In the genomic region with DNA sequence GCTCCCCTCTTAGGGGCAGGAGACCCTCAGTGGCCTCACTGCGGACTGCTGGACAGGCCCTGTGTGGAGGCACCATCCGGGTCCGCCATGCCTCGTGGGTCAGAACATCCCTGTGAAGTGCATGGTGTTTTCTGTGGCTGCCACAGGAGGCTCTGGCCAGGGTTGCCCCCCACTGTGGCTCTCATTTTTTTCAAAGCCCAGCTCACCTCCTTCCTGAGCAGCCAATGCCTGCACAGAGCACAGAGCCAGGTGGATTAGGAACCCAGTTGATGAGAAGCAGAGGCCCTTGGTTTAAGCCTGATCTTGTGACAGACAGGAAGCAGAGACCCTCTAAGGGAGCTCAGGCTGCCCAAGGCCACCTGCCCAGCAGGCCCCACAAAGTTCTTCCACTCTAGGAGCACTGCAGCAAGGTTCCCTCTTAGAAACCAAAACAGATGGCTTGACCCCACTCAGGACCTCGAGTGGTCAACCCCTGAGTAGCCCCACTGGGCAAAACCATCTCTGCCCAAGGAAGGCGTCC, we compare ENCODE assay signal across 1 cellular context.
TF ChIP-seq lines count a peak whose summit lies in the region.

No MANE protein-coding gene starts in this region.

TF ChIP-seq in GM23338, 12 proteins besides CTCF, POLR2A, EP300 and RAD21 (continued from another document):
- TF ChIP-seq EZH2 (IDR thresholded peaks at IDR 0.05; ENCODE audit: low read depth, unreplicated experiment) (no peak), ZNF114 (CRISPR knock-in tag; IDR thresholded peaks at IDR 0.05) (no peak), JUNB (IDR thresholded peaks at IDR 0.05; ENCODE audit: unreplicated experiment) (no peak)
TF ChIP-seq in GM23338: peak in this region for 0.
